ENCODE assay signal across 2 cellular contexts in the genomic region with DNA sequence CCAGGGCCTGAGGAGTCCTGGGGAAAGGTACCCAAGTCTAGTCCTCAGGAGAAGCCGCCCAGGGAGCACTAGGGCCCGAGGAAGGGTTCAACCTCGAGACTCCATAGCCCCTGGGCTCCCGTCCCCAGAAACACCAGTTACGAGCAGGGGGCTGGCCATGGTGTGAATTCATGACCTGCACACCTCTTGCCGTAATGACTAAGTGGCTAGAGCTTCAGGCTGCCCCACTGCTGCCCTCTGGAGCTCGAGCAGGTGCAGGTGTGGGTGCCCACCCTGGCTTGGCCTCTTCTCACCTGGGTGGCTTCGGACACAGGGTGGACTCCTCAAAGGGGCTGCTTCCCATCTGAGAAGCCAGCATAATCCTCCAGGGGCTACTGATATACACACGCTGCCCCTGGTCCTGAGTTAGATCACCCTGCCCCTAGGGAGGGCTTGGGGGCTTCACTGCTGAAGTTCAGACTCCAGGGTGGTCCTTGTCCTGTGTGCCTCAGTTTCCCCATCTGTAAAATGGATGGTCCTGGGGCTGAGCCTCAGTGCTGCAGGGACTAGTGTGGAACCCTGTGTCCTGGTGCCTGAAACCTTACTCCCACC.
TF ChIP-seq lines count a peak whose summit lies in the region.

No MANE protein-coding gene starts in this region.

TF ChIP-seq in A549, 52 proteins besides CTCF, POLR2A, EP300 and RAD21:
- TF ChIP-seq TP53 (CRISPR knock-in tag; IDR thresholded peaks at IDR 0.05) (no peak), HDAC2 (IDR thresholded peaks at IDR 0.05) (no peak), PHF8 (IDR thresholded peaks at IDR 0.05; ENCODE audit: borderline replicate concordance, low read depth) (no peak)
TF ChIP-seq in A549: peak in this region for 0.

TF ChIP-seq in endothelial cell of umbilical vein, 7 proteins besides CTCF, POLR2A, EP300 and RAD21:
- TF ChIP-seq JUN (IDR thresholded peaks at IDR 0.05; ENCODE audit: borderline replicate concordance, insufficient read depth, insufficient read length, low read depth): no peak
- no peak for TF ChIP-seq POLR2AphosphoS5 (IDR thresholded peaks at IDR 0.05; ENCODE audit: insufficient read depth, low read depth, low read length)
- no peak for TF ChIP-seq FOS (IDR thresholded peaks at IDR 0.05; ENCODE audit: borderline replicate concordance, insufficient read depth, low read length)
- TF ChIP-seq MYC (IDR thresholded peaks at IDR 0.05; ENCODE audit: low read depth, low read length): no peak
- TF ChIP-seq GATA2 (IDR thresholded peaks at IDR 0.05; ENCODE audit: insufficient read depth, insufficient read length, low read depth, low read length): no peak
- TF ChIP-seq, protein P1, sequence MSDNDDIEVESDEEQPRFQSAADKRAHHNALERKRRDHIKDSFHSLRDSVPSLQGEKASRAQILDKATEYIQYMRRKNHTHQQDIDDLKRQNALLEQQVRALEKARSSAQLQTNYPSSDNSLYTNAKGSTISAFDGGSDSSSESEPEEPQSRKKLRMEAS (IDR thresholded peaks at IDR 0.05; ENCODE audit: insufficient read depth, insufficient read length): no peak
- TF ChIP-seq EZH2 (IDR thresholded peaks at IDR 0.05; ENCODE audit: borderline replicate concordance, low read depth, low read length, severe bottlenecking): no peak
TF ChIP-seq in endothelial cell of umbilical vein: peak in this region for 0.
